In genomic region chr6:53451165-53451564, GRCh38 we compare ENCODE assay signal across 3 cellular contexts.
TF ChIP-seq lines count a peak whose summit lies in the region.

No MANE protein-coding gene starts in this region.

TF ChIP-seq in HepG2, 621 proteins besides CTCF, POLR2A, EP300 and RAD21:
- TF ChIP-seq ZNF7 (CRISPR knock-in tag; IDR thresholded peaks at IDR 0.05) (peak; percentile 97), CBX2 (IDR thresholded peaks at IDR 0.05; ENCODE audit: low read depth, low read length) (no peak), CBX2 (CRISPR knock-in tag; IDR thresholded peaks at IDR 0.05; ENCODE audit: low read depth) (no peak), ARID4A (CRISPR knock-in tag; IDR thresholded peaks at IDR 0.05; ENCODE audit: borderline replicate concordance) (no peak)

TF ChIP-seq in GM12878, 131 proteins besides CTCF, POLR2A, EP300 and RAD21:
- no peak for TF ChIP-seq ETV6 (conservative IDR thresholded peaks at IDR 0.05 in 1 of 2, IDR thresholded peaks at IDR 0.05 in 1 of 2; ENCODE audit: borderline replicate concordance in 1 of 2, low read depth in 1 of 2)
- no peak for TF ChIP-seq ZNF24 (IDR thresholded peaks at IDR 0.05)
- TF ChIP-seq FOS (IDR thresholded peaks at IDR 0.05; ENCODE audit: borderline replicate concordance, extremely low read depth, insufficient read length): no peak
- no peak for TF ChIP-seq HDGF (IDR thresholded peaks at IDR 0.05)
- TF ChIP-seq MAX (IDR thresholded peaks at IDR 0.05; ENCODE audit: low read depth, low read length): no peak
- no peak for TF ChIP-seq GATAD2B (conservative IDR thresholded peaks at IDR 0.05; ENCODE audit: low read depth)
- TF ChIP-seq, protein P1, sequence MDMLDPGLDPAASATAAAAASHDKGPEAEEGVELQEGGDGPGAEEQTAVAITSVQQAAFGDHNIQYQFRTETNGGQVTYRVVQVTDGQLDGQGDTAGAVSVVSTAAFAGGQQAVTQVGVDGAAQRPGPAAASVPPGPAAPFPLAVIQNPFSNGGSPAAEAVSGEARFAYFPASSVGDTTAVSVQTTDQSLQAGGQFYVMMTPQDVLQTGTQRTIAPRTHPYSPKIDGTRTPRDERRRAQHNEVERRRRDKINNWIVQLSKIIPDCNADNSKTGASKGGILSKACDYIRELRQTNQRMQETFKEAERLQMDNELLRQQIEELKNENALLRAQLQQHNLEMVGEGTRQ (IDR thresholded peaks at IDR 0.05; ENCODE audit: borderline replicate concordance, low read depth, low read length): no peak
- TF ChIP-seq TCF7 (IDR thresholded peaks at IDR 0.05; ENCODE audit: borderline replicate concordance): no peak
- no peak for TF ChIP-seq EZH2 (IDR thresholded peaks at IDR 0.05; ENCODE audit: borderline replicate concordance, control insufficient read depth, low read depth, low read length)
- TF ChIP-seq SMAD1 (IDR thresholded peaks at IDR 0.05; ENCODE audit: low read depth, partially characterized antibody): no peak
- no peak for TF ChIP-seq CUX1 (IDR thresholded peaks at IDR 0.05; ENCODE audit: insufficient replicate concordance, low read depth, low read length)
- TF ChIP-seq KLF5 (IDR thresholded peaks at IDR 0.05; ENCODE audit: partially characterized antibody): no peak
- TF ChIP-seq WRNIP1 (IDR thresholded peaks at IDR 0.05; ENCODE audit: borderline replicate concordance, low read depth, low read length): no peak
- no peak for TF ChIP-seq RB1 (IDR thresholded peaks at IDR 0.05; ENCODE audit: borderline replicate concordance)
- TF ChIP-seq ZNF217 (IDR thresholded peaks at IDR 0.05): no peak
- no peak for TF ChIP-seq CREM (IDR thresholded peaks at IDR 0.05; ENCODE audit: low read depth)
- TF ChIP-seq ESRRA (IDR thresholded peaks at IDR 0.05; ENCODE audit: low read length): no peak
- TF ChIP-seq EED (IDR thresholded peaks at IDR 0.05; ENCODE audit: low read depth): no peak
- no peak for TF ChIP-seq HDAC2 (IDR thresholded peaks at IDR 0.05)

TF ChIP-seq in K562, 482 proteins besides CTCF, POLR2A, EP300 and RAD21:
- TF ChIP-seq FOXP1 (CRISPR knock-in tag; IDR thresholded peaks at IDR 0.05) (no peak), U2AF1 (optimal IDR thresholded peaks at IDR 0.05; ENCODE audit: low read depth, low read length) (no peak), RBM25 (IDR thresholded peaks at IDR 0.05; ENCODE audit: low read depth, low read length, severe bottlenecking) (peak; percentile 60), BRD4 (IDR thresholded peaks at IDR 0.05) (no peak)
TF ChIP-seq in K562: peak in this region for 1.
